Comparison of ENCODE assay signal across 1 cellular context in genomic region chr22:44244265-44244822, GRCh38.
TF ChIP-seq lines count a peak whose summit lies in the region.

No MANE protein-coding gene starts in this region.

TF ChIP-seq in IMR-90, 13 proteins besides CTCF, POLR2A, EP300 and RAD21:
- TF ChIP-seq MAFK (IDR thresholded peaks at IDR 0.05; ENCODE audit: low read depth, low read length), result no peak
- TF ChIP-seq CEBPB (IDR thresholded peaks at IDR 0.05; ENCODE audit: low read depth, low read length), result no peak
- no peak for TF ChIP-seq BHLHE40 (IDR thresholded peaks at IDR 0.05; ENCODE audit: low read depth, low read length)
- TF ChIP-seq ELK1 (IDR thresholded peaks at IDR 0.05; ENCODE audit: borderline replicate concordance, low read depth, low read length), result no peak
- no peak for TF ChIP-seq MAZ (IDR thresholded peaks at IDR 0.05; ENCODE audit: borderline replicate concordance, low read depth, low read length)
- no peak for TF ChIP-seq SMC3 (IDR thresholded peaks at IDR 0.05; ENCODE audit: low read depth, low read length)
- TF ChIP-seq FOS (IDR thresholded peaks at IDR 0.05; ENCODE audit: low read depth, low read length), result no peak
- TF ChIP-seq NFE2L2 (IDR thresholded peaks at IDR 0.05; ENCODE audit: low read depth, low read length), result no peak
- TF ChIP-seq RCOR1 (IDR thresholded peaks at IDR 0.05; ENCODE audit: insufficient replicate concordance, low read length), result no peak
TF ChIP-seq in IMR-90: peak in this region for 0.
